1 cellular context compared by ENCODE assay signal in the genomic region with DNA sequence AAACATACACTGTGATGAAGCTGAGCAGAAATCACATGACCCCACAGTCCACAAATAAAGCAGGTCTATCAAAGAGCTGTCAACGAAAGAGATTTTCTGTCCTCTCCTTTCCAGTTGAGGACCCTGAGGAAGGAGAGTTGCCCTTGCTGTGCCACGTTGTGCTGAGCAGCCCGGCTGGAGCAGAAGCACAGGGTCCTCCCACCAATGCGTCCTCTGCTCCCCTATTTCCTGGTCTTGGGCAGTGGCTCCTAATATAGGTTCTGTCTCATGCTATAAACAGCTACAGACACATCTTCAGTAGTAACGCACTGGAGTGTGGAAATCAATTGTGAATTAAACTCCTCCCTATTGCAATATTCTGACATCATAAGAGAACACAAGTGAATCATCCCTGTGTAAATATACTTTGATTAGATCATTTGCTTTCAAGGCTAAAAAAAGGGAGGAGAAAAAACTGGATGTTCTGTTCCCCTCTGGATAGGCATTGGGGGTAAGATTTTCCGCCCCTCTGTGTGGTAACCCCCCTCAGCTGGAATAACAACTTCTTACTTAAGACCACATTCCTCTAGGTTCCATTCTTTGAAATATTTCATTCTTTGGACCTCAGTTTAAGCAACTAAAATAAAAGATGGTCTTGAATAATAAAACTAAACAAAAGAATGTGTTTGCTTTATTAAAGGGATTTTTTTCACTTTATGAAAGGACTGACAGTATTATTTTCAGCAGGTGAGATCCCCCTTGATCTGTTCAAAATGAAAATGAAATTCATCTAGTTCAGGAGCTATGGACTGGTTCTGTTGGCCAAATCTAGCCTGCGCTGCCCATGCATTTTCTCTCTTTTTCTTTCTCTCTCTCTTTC.
TF ChIP-seq lines count a peak whose summit lies in the region.

No MANE protein-coding gene starts in this region.

TF ChIP-seq in A549, 52 proteins besides CTCF, POLR2A, EP300 and RAD21 (continued from another document):
- TF ChIP-seq, protein P1, sequence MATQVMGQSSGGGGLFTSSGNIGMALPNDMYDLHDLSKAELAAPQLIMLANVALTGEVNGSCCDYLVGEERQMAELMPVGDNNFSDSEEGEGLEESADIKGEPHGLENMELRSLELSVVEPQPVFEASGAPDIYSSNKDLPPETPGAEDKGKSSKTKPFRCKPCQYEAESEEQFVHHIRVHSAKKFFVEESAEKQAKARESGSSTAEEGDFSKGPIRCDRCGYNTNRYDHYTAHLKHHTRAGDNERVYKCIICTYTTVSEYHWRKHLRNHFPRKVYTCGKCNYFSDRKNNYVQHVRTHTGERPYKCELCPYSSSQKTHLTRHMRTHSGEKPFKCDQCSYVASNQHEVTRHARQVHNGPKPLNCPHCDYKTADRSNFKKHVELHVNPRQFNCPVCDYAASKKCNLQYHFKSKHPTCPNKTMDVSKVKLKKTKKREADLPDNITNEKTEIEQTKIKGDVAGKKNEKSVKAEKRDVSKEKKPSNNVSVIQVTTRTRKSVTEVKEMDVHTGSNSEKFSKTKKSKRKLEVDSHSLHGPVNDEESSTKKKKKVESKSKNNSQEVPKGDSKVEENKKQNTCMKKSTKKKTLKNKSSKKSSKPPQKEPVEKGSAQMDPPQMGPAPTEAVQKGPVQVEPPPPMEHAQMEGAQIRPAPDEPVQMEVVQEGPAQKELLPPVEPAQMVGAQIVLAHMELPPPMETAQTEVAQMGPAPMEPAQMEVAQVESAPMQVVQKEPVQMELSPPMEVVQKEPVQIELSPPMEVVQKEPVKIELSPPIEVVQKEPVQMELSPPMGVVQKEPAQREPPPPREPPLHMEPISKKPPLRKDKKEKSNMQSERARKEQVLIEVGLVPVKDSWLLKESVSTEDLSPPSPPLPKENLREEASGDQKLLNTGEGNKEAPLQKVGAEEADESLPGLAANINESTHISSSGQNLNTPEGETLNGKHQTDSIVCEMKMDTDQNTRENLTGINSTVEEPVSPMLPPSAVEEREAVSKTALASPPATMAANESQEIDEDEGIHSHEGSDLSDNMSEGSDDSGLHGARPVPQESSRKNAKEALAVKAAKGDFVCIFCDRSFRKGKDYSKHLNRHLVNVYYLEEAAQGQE (IDR thresholded peaks at IDR 0.05) = no peak
- TF ChIP-seq TFCP2L1 (CRISPR knock-in tag; IDR thresholded peaks at IDR 0.05) (no peak), KDM1A (IDR thresholded peaks at IDR 0.05; ENCODE audit: low read depth) (no peak), GATA3 (IDR thresholded peaks at IDR 0.05; ENCODE audit: borderline replicate concordance) (peak; percentile 64; the same call in 1 of the 2 replicates), HOXA7 (CRISPR knock-in tag; IDR thresholded peaks at IDR 0.05) (no peak), SREBF2 (IDR thresholded peaks at IDR 0.05) (no peak), ZNF302 (CRISPR knock-in tag; IDR thresholded peaks at IDR 0.05) (no peak), SMC3 (IDR thresholded peaks at IDR 0.05) (peak; percentile 31; the same call in 2 of the 3 replicates), EHMT2 (IDR thresholded peaks at IDR 0.05; ENCODE audit: low read depth) (no peak), PHF8 (IDR thresholded peaks at IDR 0.05; ENCODE audit: borderline replicate concordance, low read depth) (no peak), NPAS2 (CRISPR knock-in tag; IDR thresholded peaks at IDR 0.05; ENCODE audit: borderline replicate concordance) (no peak), RCOR1 (IDR thresholded peaks at IDR 0.05; ENCODE audit: low read depth, low read length) (no peak), KDM5A (IDR thresholded peaks at IDR 0.05) (no peak), JUNB (IDR thresholded peaks at IDR 0.05) (peak; percentile 96), NR3C1 (IDR thresholded peaks at IDR 0.05) (peak; percentile 57; the same call in 1 of the 3 replicates), RNF2 (IDR thresholded peaks at IDR 0.05; ENCODE audit: borderline replicate concordance, low read depth) (no peak), ZFP36 (IDR thresholded peaks at IDR 0.05; ENCODE audit: borderline replicate concordance, partially characterized antibody) (peak; percentile 18), ZSCAN20 (CRISPR knock-in tag; IDR thresholded peaks at IDR 0.05) (no peak), BHLHE40 (IDR thresholded peaks at IDR 0.05; ENCODE audit: low read depth, low read length) (0 out of 2 replicates have a peak, but pooled peaks have one; percentile 12), POLR2AphosphoS2 (conservative IDR thresholded peaks at IDR 0.05; ENCODE audit: low read length) (no peak), CEBPB (IDR thresholded peaks at IDR 0.05) (peak; percentile 96 to 97), HOXB13 (CRISPR knock-in tag; IDR thresholded peaks at IDR 0.05; ENCODE audit: low read depth) (no peak), TP53 (CRISPR knock-in tag; IDR thresholded peaks at IDR 0.05) (no peak), MAFK (IDR thresholded peaks at IDR 0.05; ENCODE audit: partially characterized antibody) (no peak), CBX2 (IDR thresholded peaks at IDR 0.05; ENCODE audit: borderline replicate concordance, low read depth) (no peak), MYC (IDR thresholded peaks at IDR 0.05; ENCODE audit: borderline replicate concordance, low read length) (no peak), EHF (CRISPR knock-in tag; IDR thresholded peaks at IDR 0.05) (no peak)
- TF ChIP-seq, protein P2, sequence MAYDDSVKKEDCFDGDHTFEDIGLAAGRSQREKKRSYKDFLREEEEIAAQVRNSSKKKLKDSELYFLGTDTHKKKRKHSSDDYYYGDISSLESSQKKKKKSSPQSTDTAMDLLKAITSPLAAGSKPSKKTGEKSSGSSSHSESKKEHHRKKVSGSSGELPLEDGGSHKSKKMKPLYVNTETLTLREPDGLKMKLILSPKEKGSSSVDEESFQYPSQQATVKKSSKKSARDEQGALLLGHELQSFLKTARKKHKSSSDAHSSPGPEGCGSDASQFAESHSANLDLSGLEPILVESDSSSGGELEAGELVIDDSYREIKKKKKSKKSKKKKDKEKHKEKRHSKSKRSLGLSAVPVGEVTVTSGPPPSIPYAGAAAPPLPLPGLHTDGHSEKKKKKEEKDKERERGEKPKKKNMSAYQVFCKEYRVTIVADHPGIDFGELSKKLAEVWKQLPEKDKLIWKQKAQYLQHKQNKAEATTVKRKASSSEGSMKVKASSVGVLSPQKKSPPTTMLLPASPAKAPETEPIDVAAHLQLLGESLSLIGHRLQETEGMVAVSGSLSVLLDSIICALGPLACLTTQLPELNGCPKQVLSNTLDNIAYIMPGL (CRISPR knock-in tag; IDR thresholded peaks at IDR 0.05; ENCODE audit: borderline replicate concordance) = no peak
- TF ChIP-seq, protein P3, sequence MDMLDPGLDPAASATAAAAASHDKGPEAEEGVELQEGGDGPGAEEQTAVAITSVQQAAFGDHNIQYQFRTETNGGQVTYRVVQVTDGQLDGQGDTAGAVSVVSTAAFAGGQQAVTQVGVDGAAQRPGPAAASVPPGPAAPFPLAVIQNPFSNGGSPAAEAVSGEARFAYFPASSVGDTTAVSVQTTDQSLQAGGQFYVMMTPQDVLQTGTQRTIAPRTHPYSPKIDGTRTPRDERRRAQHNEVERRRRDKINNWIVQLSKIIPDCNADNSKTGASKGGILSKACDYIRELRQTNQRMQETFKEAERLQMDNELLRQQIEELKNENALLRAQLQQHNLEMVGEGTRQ (IDR thresholded peaks at IDR 0.05) = no peak
- TF ChIP-seq, protein P4, sequence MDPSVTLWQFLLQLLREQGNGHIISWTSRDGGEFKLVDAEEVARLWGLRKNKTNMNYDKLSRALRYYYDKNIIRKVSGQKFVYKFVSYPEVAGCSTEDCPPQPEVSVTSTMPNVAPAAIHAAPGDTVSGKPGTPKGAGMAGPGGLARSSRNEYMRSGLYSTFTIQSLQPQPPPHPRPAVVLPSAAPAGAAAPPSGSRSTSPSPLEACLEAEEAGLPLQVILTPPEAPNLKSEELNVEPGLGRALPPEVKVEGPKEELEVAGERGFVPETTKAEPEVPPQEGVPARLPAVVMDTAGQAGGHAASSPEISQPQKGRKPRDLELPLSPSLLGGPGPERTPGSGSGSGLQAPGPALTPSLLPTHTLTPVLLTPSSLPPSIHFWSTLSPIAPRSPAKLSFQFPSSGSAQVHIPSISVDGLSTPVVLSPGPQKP (IDR thresholded peaks at IDR 0.05; ENCODE audit: low read depth, low read length) = no peak
- TF ChIP-seq, protein P5, sequence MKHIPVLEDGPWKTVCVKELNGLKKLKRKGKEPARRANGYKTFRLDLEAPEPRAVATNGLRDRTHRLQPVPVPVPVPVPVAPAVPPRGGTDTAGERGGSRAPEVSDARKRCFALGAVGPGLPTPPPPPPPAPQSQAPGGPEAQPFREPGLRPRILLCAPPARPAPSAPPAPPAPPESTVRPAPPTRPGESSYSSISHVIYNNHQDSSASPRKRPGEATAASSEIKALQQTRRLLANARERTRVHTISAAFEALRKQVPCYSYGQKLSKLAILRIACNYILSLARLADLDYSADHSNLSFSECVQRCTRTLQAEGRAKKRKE (CRISPR knock-in tag; IDR thresholded peaks at IDR 0.05; ENCODE audit: low read depth) = no peak
- TF ChIP-seq, protein P6, sequence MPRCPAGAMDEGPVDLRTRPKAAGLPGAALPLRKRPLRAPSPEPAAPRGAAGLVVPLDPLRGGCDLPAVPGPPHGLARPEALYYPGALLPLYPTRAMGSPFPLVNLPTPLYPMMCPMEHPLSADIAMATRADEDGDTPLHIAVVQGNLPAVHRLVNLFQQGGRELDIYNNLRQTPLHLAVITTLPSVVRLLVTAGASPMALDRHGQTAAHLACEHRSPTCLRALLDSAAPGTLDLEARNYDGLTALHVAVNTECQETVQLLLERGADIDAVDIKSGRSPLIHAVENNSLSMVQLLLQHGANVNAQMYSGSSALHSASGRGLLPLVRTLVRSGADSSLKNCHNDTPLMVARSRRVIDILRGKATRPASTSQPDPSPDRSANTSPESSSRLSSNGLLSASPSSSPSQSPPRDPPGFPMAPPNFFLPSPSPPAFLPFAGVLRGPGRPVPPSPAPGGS (IDR thresholded peaks at IDR 0.05) = peak; percentile 78; the same call in 2 of the 3 replicates
- TF ChIP-seq, protein P7, sequence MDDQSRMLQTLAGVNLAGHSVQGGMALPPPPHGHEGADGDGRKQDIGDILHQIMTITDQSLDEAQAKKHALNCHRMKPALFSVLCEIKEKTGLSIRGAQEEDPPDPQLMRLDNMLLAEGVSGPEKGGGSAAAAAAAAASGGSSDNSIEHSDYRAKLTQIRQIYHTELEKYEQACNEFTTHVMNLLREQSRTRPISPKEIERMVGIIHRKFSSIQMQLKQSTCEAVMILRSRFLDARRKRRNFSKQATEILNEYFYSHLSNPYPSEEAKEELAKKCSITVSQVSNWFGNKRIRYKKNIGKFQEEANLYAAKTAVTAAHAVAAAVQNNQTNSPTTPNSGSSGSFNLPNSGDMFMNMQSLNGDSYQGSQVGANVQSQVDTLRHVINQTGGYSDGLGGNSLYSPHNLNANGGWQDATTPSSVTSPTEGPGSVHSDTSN (IDR thresholded peaks at IDR 0.05) = 0 out of 2 replicates have a peak, but pooled peaks have one; percentile 44
- TF ChIP-seq, protein P8, sequence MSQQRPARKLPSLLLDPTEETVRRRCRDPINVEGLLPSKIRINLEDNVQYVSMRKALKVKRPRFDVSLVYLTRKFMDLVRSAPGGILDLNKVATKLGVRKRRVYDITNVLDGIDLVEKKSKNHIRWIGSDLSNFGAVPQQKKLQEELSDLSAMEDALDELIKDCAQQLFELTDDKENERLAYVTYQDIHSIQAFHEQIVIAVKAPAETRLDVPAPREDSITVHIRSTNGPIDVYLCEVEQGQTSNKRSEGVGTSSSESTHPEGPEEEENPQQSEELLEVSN (IDR thresholded peaks at IDR 0.05; ENCODE audit: borderline replicate concordance, low read depth) = no peak
